1 cellular context compared by ENCODE assay signal in genomic region chr10:12699258-12699700, GRCh38.
A peak's percentile ranks its signal among the peaks of the same experiment; 100 is the strongest.
TF ChIP-seq lines count a peak whose summit lies in the region.

No MANE protein-coding gene starts in this region.

TF ChIP-seq in HepG2, 621 proteins besides CTCF, POLR2A, EP300 and RAD21 (continued from another document):
- TF ChIP-seq HES4 (CRISPR knock-in tag; IDR thresholded peaks at IDR 0.05; ENCODE audit: borderline replicate concordance) (no peak), HNF1A (IDR thresholded peaks at IDR 0.05; ENCODE audit: low read depth) (0 out of 2 replicates have a peak, but pooled peaks have one; percentile 54), HNF1A (CRISPR knock-in tag; IDR thresholded peaks at IDR 0.05; ENCODE audit: borderline replicate concordance) (no peak), ZNF615 (CRISPR knock-in tag; IDR thresholded peaks at IDR 0.05; ENCODE audit: borderline replicate concordance) (no peak)
